17 cellular contexts compared by ENCODE assay signal in genomic region chr1:200903793-200904192, GRCh38. TPM values are rescaled to one million over a fixed set of nuclear protein-coding genes. Genes with fewer than 3 reads are reported as not detected.
DNase-seq lines count a peak whose midpoint lies in the region; ATAC-seq and TF ChIP-seq lines count a peak whose summit lies in the region.
"Had no signal": no experiment of that assay in that cellular context is flagged by ENCODE, and none has a peak within 500 bp of the region (broad histone marks: within the 10 kb centered on the region; RNA-seq: fewer than 3 reads in every experiment).

No MANE protein-coding gene starts in this region.

- H3K27me3 Mint-ChIP-seq in chondrocyte (ENCODE audit: low read depth): no peaks in the 10 kb centered on the region

- peaks cover 2% of the 10 kb centered on the region for H3K4me1 Mint-ChIP-seq in chondrocyte (ENCODE audit: low read depth)
- H3K4me1 Mint-ChIP-seq: H9 had no signal

- intact Hi-C loops in sigmoid colon (cut with DNase I): no loop called here

- H3K36me3 ChIP-seq in sigmoid colon: no peaks in the 10 kb centered on the region
- H3K36me3 ChIP-seq: BLaER1 had no signal

- H3K27me3 ChIP-seq in sigmoid colon: no peaks in the 10 kb centered on the region
- H3K27me3 ChIP-seq: BLaER1 had no signal

- H3K9me3 ChIP-seq in sigmoid colon: no peaks in the 10 kb centered on the region
- H3K9me3 ChIP-seq: BLaER1 had no signal

- H3K36me3 Mint-ChIP-seq in chondrocyte (ENCODE audit: low read depth): peaks cover 13% of the 10 kb centered on the region
- H3K36me3 Mint-ChIP-seq: CD4-positive, CD25-positive, alpha-beta regulatory T cell had no signal

- no peaks in the 10 kb centered on the region for H3K4me1 ChIP-seq in sigmoid colon

- H3K27ac ChIP-seq in sigmoid colon: no peak overlapping the region
- H3K27ac ChIP-seq: 22Rv1, BLaER1 had no signal

- WGBS in sigmoid colon, 2 donors: 87 to 94% methylated on average over 5 of the region's 5 CpGs

- ATAC-seq in GM19035 (IDR thresholded peaks at IDR 0.05; ENCODE audit: unreplicated experiment): no peak
- ATAC-seq: HepG2 had no signal

- H3K27ac Mint-ChIP-seq in chondrocyte (ENCODE audit: unreplicated experiment): no peak overlapping the region
- H3K27ac Mint-ChIP-seq: CD4-positive, CD25-positive, alpha-beta regulatory T cell had no signal

- no peaks in the 10 kb centered on the region for H3K9me3 Mint-ChIP-seq in chondrocyte (ENCODE audit: low read depth)
- H3K9me3 Mint-ChIP-seq: H9 had no signal

- no peak for TF ChIP-seq POLR2A in sigmoid colon (IDR thresholded peaks at IDR 0.05)

- no peak for TF ChIP-seq EP300 in sigmoid colon (IDR thresholded peaks at IDR 0.05)

- TF ChIP-seq CTCF in chondrocyte (IDR thresholded peaks at IDR 0.05) (no peak), sigmoid colon (IDR thresholded peaks at IDR 0.05) (no peak)

- DNase-seq in NCI-H2171 treated with DMSO at 0.1 percent for 48 hours (lab: John Stamatoyannopoulos, UW) (peak; percentile 27), NCI-H2171 (lab: John Stamatoyannopoulos, UW) (no peak), chondrocyte (ENCODE audit: low spot score) (peak; percentile 30), sigmoid colon (peak; percentile 9), NCI-H1417 (lab: John Stamatoyannopoulos, UW) (no peak), KG1 (lab: John Stamatoyannopoulos, UW) (no peak)
- DNase-seq: AML-193; Calu3; CD4-positive, CD25-positive, alpha-beta regulatory T cell; DMS79; EL; GOT3; H9 had no signal

- no peak overlapping the region for H3K4me3 Mint-ChIP-seq in chondrocyte (ENCODE audit: unreplicated experiment)
- H3K4me3 Mint-ChIP-seq: CD4-positive, CD25-positive, alpha-beta regulatory T cell; H9 had no signal

- H3K4me3 ChIP-seq in sigmoid colon: no peak overlapping the region
- H3K4me3 ChIP-seq: BLaER1 had no signal

RNA-seq across cellular contexts. Expression of gene INAVA, which starts 9.1 kb away (rescaled TPM):
- total RNA-seq in chondrocyte (3.8 to 6.8 TPM (median 5.0 TPM) in 3 replicates), sigmoid colon (1 to 10 TPM in 1 of 4 donors, under 1 TPM in 3; 0.27 to 1.4 (median 0.44) TPM)
- 100 to 1,000 TPM in 2 of 3 donors, 10 to 100 TPM in 1; 78.9 to 176 (median 138) TPM for polyA plus RNA-seq in sigmoid colon
- total RNA-seq: CD4-positive, CD25-positive, alpha-beta regulatory T cell had no signal

RNA-seq across cellular contexts. Expression of gene GPR25, which starts 31.0 kb away (rescaled TPM):
- total RNA-seq in chondrocyte (not detected in 3 replicates), sigmoid colon (not detected)
- polyA plus RNA-seq in sigmoid colon: 1 to 10 TPM in 1 of 3 donors, not detected in 2; 1.0 TPM
- total RNA-seq: Calu3, H9, HepG2 had no signal
- polyA plus RNA-seq: HepG2 had no signal

Comparison
In these comparisons a context has a peak if more than half of its experiments do, and no peak if none do; other contexts are left out.
1. DNase-seq: peak in NCI-H2171 treated with DMSO at 0.1 percent for 48 hours (single experiment), chondrocyte (single experiment) and sigmoid colon (single experiment); none in NCI-H2171 (single experiment), NCI-H1417 (0 of 3) and KG1 (single experiment).